16 cellular contexts compared by ENCODE assay signal in the genomic region with DNA sequence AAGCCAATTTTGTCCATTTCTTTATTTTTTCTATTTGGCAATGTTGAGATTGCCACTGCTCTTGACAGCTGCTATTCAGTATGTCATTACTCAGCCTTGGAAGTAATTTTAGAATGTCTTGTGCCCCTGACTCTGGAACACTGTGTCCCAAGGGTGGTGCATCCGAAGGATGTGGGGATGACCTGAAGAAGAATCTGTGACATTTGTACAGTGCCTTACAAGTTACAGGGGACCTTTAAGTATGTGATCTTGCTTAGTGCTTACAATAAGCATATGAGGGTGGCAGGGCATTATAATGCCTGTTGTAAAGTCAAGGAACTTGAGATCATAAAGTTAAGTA.
"Had no signal": no experiment of that assay in that cellular context is flagged by ENCODE, and none has a peak within 500 bp of the region (broad histone marks: within the 10 kb centered on the region; RNA-seq: fewer than 3 reads in every experiment).

No MANE protein-coding gene starts in this region.

- H3K27me3 ChIP-seq: ovary, upper lobe of left lung had no signal

- FAIRE-seq: keratinocyte had no signal

- H3K9me3 ChIP-seq: neutrophil, ovary, upper lobe of left lung had no signal

- H3K36me3 ChIP-seq: neutrophil, ovary, upper lobe of left lung had no signal

- DNase-seq: activated CD4-positive, alpha-beta memory T cell treated with anti-CD3 and anti-CD28 coated beads for 36 hours; activated CD4-positive, alpha-beta T cell treated with anti-CD3 and anti-CD28 coated beads for 48 hours; activated effector memory CD4-positive, alpha-beta T cell treated with anti-CD3 and anti-CD28 coated beads, Interleukin-2, amount 50 U/mL, for 16 hours; activated naive CD4-positive, alpha-beta T cell treated with anti-CD3 and anti-CD28 coated beads, Interleukin-2, amount 10 ng/mL, durations not matched to agents 7 days and 5 days; activated T-cell treated with anti-CD3 and anti-CD28 coated beads, Interleukin-2, amount 50 U/mL, for 72 hours; amygdala; midbrain; ovary; stimulated activated CD4-positive, alpha-beta T cell treated with anti-CD3 and anti-CD28 coated beads, Interleukin-2, amount 100 ng/mL, for 48 hours; stimulated activated CD8-positive, alpha-beta memory T cell treated with anti-CD3 and anti-CD28 coated beads, Interleukin-4, amount 100 ng/mL, for 48 hours; stimulated activated naive B cell treated with anti-CD40 and anti-IgM and Interleukin-4, amounts not matched to agents 10 μg/mL and 1 μg/mL and 100 μg/mL, for 72 hours; upper lobe of left lung had no signal

- ATAC-seq: activated T-cell treated with anti-CD3 and anti-CD28 coated beads, Interleukin-2, amount 50 U/mL, for 72 hours; stimulated activated naive B cell treated with anti-CD40 and anti-IgM and Interleukin-4, amounts not matched to agents 10 μg/mL and 1 μg/mL and 100 μg/mL, for 72 hours had no signal

- H3K4me3 ChIP-seq: ovary, SK-N-MC, upper lobe of left lung had no signal

- H3K27ac ChIP-seq: epithelial cell of prostate, neutrophil, ovary, SK-N-MC had no signal

- H3K4me1 ChIP-seq: upper lobe of left lung had no signal
